In genomic region chr6:71080793-71081192, GRCh38 we compare ENCODE assay signal across 20 cellular contexts.
A peak's percentile ranks its signal among the peaks of the same experiment; 100 is the strongest.
DNase-seq lines count a peak whose midpoint lies in the region; ATAC-seq and TF ChIP-seq lines count a peak whose summit lies in the region.
"Had no signal": no experiment of that assay in that cellular context is flagged by ENCODE, and none has a peak within 500 bp of the region (broad histone marks: within the 10 kb centered on the region; RNA-seq: fewer than 3 reads in every experiment).

No MANE protein-coding gene starts in this region.

- H3K4me3 ChIP-seq in AG09309 (ENCODE audit: control insufficient read depth, low read depth, low read length) (no peak overlapping the region), fibroblast of lung (replicated peaks in 1 of 4; ENCODE audit: control extremely low read depth in 1 of 4, insufficient read depth in 1 of 4, low read depth in 3 of 4, low read length in 4 of 4) (no peak overlapping the region), mesenchymal stem cell (ENCODE audit: insufficient read depth in 1 of 2, low read depth in 1 of 2, low read length in 2 of 2) (no peak overlapping the region)
- H3K4me3 ChIP-seq: uterus had no signal

- no peak overlapping the region for H3K23ac ChIP-seq in mesenchymal stem cell (ENCODE audit: low read length in 2 of 2)

- no peak overlapping the region for H2BK5ac ChIP-seq in mesenchymal stem cell (ENCODE audit: low read depth, low read length, poor library complexity, severe bottlenecking)

- no peak overlapping the region for H3K14ac ChIP-seq in mesenchymal stem cell (ENCODE audit: low read length in 2 of 2)

- no peaks in the 10 kb centered on the region for H3K27me3 ChIP-seq in fibroblast of lung (ENCODE audit: control insufficient read depth, insufficient read depth, low read length)
- H3K27me3 ChIP-seq in mesenchymal stem cell (ENCODE audit: control insufficient read depth in 1 of 2, insufficient read depth in 1 of 2, low read length in 2 of 2): peaks cover 0 to 4% of the 10 kb centered on the region in 2 experiments
- H3K27me3 ChIP-seq: foreskin keratinocyte, uterus had no signal

- H3K4me2 ChIP-seq in fibroblast of lung (ENCODE audit: extremely low read depth, insufficient read depth, low read length): peak overlapping the region; percentile 56
- no peak overlapping the region for H3K4me2 ChIP-seq in mesenchymal stem cell (ENCODE audit: low read length, poor library complexity, severe bottlenecking)

- WGBS in mesenchymal stem cell: 83% methylated on average over 3 of the region's 3 CpGs

- no peak overlapping the region for H2BK120ac ChIP-seq in mesenchymal stem cell (ENCODE audit: low read depth, low read length)

- H2AK5ac ChIP-seq in mesenchymal stem cell (ENCODE audit: low read length, severe bottlenecking): peak overlapping the region; percentile 70

- no peak overlapping the region for H2BK15ac ChIP-seq in mesenchymal stem cell (ENCODE audit: low read depth, poor library complexity, severe bottlenecking)

- H2AFZ ChIP-seq in fibroblast of lung (ENCODE audit: low read length) (peak overlapping the region; percentile 57), mesenchymal stem cell (ENCODE audit: low read depth, low read length) (no peak overlapping the region)

- no peaks in the 10 kb centered on the region for H4K20me1 ChIP-seq in fibroblast of lung (ENCODE audit: control insufficient read depth, extremely low read depth, insufficient read depth, low read length)

- H3K27ac ChIP-seq in fibroblast of lung (ENCODE audit: insufficient read depth, low read length) (peak overlapping the region; percentile 38), mesenchymal stem cell (ENCODE audit: low read length, poor library complexity, severe bottlenecking) (peak overlapping the region; percentile 56), substantia nigra (ENCODE audit: low read depth, low read length, poor library complexity, severe bottlenecking) (no peak overlapping the region)
- H3K27ac ChIP-seq: foreskin keratinocyte, uterus had no signal

- no peaks in the 10 kb centered on the region for H3K79me1 ChIP-seq in mesenchymal stem cell (replicated peaks; ENCODE audit: low read length, poor library complexity, severe bottlenecking)

- H4K8ac ChIP-seq in mesenchymal stem cell (ENCODE audit: low read length): no peak overlapping the region

- no peaks in the 10 kb centered on the region for H3K79me2 ChIP-seq in fibroblast of lung (ENCODE audit: control insufficient read depth, insufficient read depth, low read length)

- TF ChIP-seq CTCF in AG09309 (IDR thresholded peaks at IDR 0.05; ENCODE audit: control insufficient read depth, insufficient read depth, low read depth, low read length, missing control alignments): no peak
- TF ChIP-seq CTCF in fibroblast of lung (conservative IDR thresholded peaks at IDR 0.05 in 1 of 2, IDR thresholded peaks at IDR 0.05 in 1 of 2; ENCODE audit: low read depth in 1 of 2, low read length in 2 of 2): no peak

- no peak overlapping the region for H3K9ac ChIP-seq in fibroblast of lung (ENCODE audit: insufficient read depth, low read length)
- H3K9ac ChIP-seq in mesenchymal stem cell (ENCODE audit: low read length): peak overlapping the region; percentile 38

- no peak overlapping the region for H3K18ac ChIP-seq in mesenchymal stem cell (ENCODE audit: low read depth in 1 of 2, low read length in 2 of 2)

- H3K4ac ChIP-seq in mesenchymal stem cell (ENCODE audit: low read depth in 1 of 2, low read length in 2 of 2): peak overlapping the region in 1 of 2 experiments; percentile 51

- no peak overlapping the region for H4K91ac ChIP-seq in mesenchymal stem cell (ENCODE audit: low read length)

- no peak for ATAC-seq in GM21360 (IDR thresholded peaks at IDR 0.05; ENCODE audit: unreplicated experiment)
- ATAC-seq: foreskin keratinocyte, HepG2 had no signal

- H3K4me1 ChIP-seq in fibroblast of lung (ENCODE audit: control insufficient read depth, extremely low read depth, insufficient read depth, low read length): peaks cover 22% of the 10 kb centered on the region
- peaks cover 3% of the 10 kb centered on the region for H3K4me1 ChIP-seq in mesenchymal stem cell (ENCODE audit: control insufficient read depth, insufficient read depth, low read depth, low read length)
- H3K4me1 ChIP-seq: foreskin keratinocyte had no signal

- DNase-seq in AG09309 (ENCODE audit: low read depth): peak; percentile 24
- DNase-seq in M059J (ENCODE audit: low read depth): peak; percentile 32
- peak; percentile 57 to 82 for DNase-seq in fibroblast of lung (ENCODE audit: low read depth in 2 of 2)
- DNase-seq in mesenchymal stem cell: peak; percentile 19
- no peak for DNase-seq in activated CD4-positive, CD25-positive, alpha-beta regulatory T cell (lab: John Stamatoyannopoulos, UW)
- DNase-seq in T-helper 2 cell: no peak
- no peak for DNase-seq in substantia nigra (lab: John Stamatoyannopoulos, UW)
- DNase-seq: activated CD4-positive, alpha-beta T cell treated with anti-CD3 and anti-CD28 coated beads, Interleukin-2, amount 50 U/mL, for 1 hour; activated naive CD4-positive, alpha-beta T cell treated with anti-CD3 and anti-CD28 coated beads, Interleukin-2, amount 50 U/mL, for 16 hours; activated T-cell treated with anti-CD3 and anti-CD28 coated beads for 4 hours; Calu3; foreskin keratinocyte; NCI-H2081 treated with DMSO at 0.1 percent for 48 hours; NCI-H526 treated with DMSO at 0.1 percent for 48 hours; OCI-M1; retina; stimulated activated CD4-positive, alpha-beta T cell treated with anti-CD3 and anti-CD28 coated beads, Interleukin-1b, Interleukin-23, amount 100 ng/mL, for 48 hours; uterus had no signal

- H2BK12ac ChIP-seq in mesenchymal stem cell (ENCODE audit: low read length in 2 of 2): no peak overlapping the region

- H3K9me3 ChIP-seq in fibroblast of lung (ENCODE audit: control insufficient read depth, insufficient read depth, low read depth, low read length) (no peaks in the 10 kb centered on the region), mesenchymal stem cell (ENCODE audit: control insufficient read depth, low read length) (peaks cover 6% of the 10 kb centered on the region)

- no peaks in the 10 kb centered on the region for H3K36me3 ChIP-seq in fibroblast of lung (ENCODE audit: control insufficient read depth, insufficient read depth, low read length)
- no peaks in the 10 kb centered on the region for H3K36me3 ChIP-seq in mesenchymal stem cell (ENCODE audit: control insufficient read depth in 1 of 2, insufficient read depth in 2 of 2, low read depth in 1 of 2, low read length in 2 of 2)
- H3K36me3 ChIP-seq: uterus had no signal

Comparison
In these comparisons a context has a peak if more than half of its experiments do, and no peak if none do; other contexts are left out.
1. DNase-seq: peak in AG09309 (single experiment), M059J (single experiment), fibroblast of lung (2 of 2) and mesenchymal stem cell (single experiment); none in activated CD4-positive, CD25-positive, alpha-beta regulatory T cell (0 of 4), T-helper 2 cell (0 of 5) and substantia nigra (0 of 49).